ENCODE assay signal across 16 cellular contexts in the genomic region with DNA sequence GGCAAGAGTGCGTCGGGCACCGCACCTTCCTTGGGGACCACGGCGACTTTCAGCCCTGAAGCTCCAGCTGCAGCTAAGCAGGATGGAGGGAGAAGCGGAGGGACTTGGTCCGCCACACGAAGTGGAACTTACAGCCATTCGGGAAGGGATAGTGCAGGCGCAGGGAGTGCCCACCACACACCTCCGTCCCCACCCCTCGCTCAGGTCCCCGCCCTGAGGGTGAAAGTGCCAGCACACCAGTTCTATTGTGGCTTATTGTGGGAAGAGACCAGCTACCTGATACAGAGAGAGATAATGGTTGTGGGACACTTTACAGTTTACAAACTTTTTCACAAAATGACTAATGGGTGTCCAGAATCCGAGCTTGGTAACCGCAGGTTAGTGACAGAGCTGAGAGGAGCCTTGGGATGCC.
DNase-seq lines count a peak whose midpoint lies in the region; ATAC-seq and TF ChIP-seq lines count a peak whose summit lies in the region.
"Had no signal": no experiment of that assay in that cellular context is flagged by ENCODE, and none has a peak within 500 bp of the region (broad histone marks: within the 10 kb centered on the region; RNA-seq: fewer than 3 reads in every experiment).

No MANE protein-coding gene starts in this region.

- no peak overlapping the region for H3K4me3 ChIP-seq in GM12865 (ENCODE audit: low read depth, low read length)
- H3K4me3 ChIP-seq in OCI-LY3 (ENCODE audit: low read length): no peak overlapping the region

- peaks cover 46% of the 10 kb centered on the region for H3K4me1 ChIP-seq in OCI-LY3 (ENCODE audit: low read length)

- H3K4me3 Mint-ChIP-seq in activated T-cell treated with anti-CD3 and anti-CD28 coated beads, Interleukin-2, amount 50 U/mL, for 72 hours: peak overlapping the region; percentile 42 to 54
- H3K4me3 Mint-ChIP-seq: CD14-positive monocyte had no signal

- H3K4me2 ChIP-seq in OCI-LY3 (ENCODE audit: low read length): no peak overlapping the region

- peak overlapping the region; percentile 85; the same call in 1 of the 2 replicates for H3K27ac ChIP-seq in OCI-LY3 (ENCODE audit: low read length)

- H3K36me3 ChIP-seq in OCI-LY3 (replicated peaks; ENCODE audit: low read depth, low read length): no peaks in the 10 kb centered on the region

- H2AFZ ChIP-seq in OCI-LY3 (ENCODE audit: low read depth, low read length): no peak overlapping the region

- no peaks in the 10 kb centered on the region for H4K20me1 ChIP-seq in OCI-LY3 (ENCODE audit: insufficient read depth, low read length)

- H3K27me3 ChIP-seq in OCI-LY3 (ENCODE audit: low read depth, low read length): no peaks in the 10 kb centered on the region

- peaks cover 21% of the 10 kb centered on the region for H3K27me3 Mint-ChIP-seq in activated T-cell treated with anti-CD3 and anti-CD28 coated beads, Interleukin-2, amount 50 U/mL, for 72 hours (ENCODE audit: low read depth)

- peaks cover 64% of the 10 kb centered on the region for H3K4me1 Mint-ChIP-seq in activated T-cell treated with anti-CD3 and anti-CD28 coated beads, Interleukin-2, amount 50 U/mL, for 72 hours (ENCODE audit: low read depth)

- peak; percentile 73 for DNase-seq in activated effector memory CD4-positive, alpha-beta T cell treated with anti-CD3 and anti-CD28 coated beads, Interleukin-2, amount 50 U/mL, for 16 hours
- no peak for DNase-seq in activated effector memory CD4-positive, alpha-beta T cell treated with Interleukin-2 at 50 U/mL for 16 hours
- DNase-seq in GM12865 (ENCODE audit: low read depth) (peak; percentile 24), NCI-H1694 treated with DMSO at 0.1 percent for 48 hours (lab: John Stamatoyannopoulos, UW) (no peak), mucosa of gallbladder (ENCODE audit: low spot score) (no peak)
- DNase-seq in activated T-cell treated with anti-CD3 and anti-CD28 coated beads, Interleukin-2, amount 50 U/mL, for 72 hours: peak in 1 of 2 donors; percentile 58
- DNase-seq: ACHN, AML-193, DMS 273 treated with DMSO at 0.1 percent for 48 hours, GF-D8, NCI-H1105 treated with DMSO at 0.1 percent for 48 hours, NCI-H187, NCI-H345, NCI-H526 treated with DMSO at 0.1 percent for 48 hours had no signal

- no peak overlapping the region for H3K27ac Mint-ChIP-seq in activated T-cell treated with anti-CD3 and anti-CD28 coated beads, Interleukin-2, amount 50 U/mL, for 72 hours
- H3K27ac Mint-ChIP-seq: CD14-positive monocyte had no signal

- no peaks in the 10 kb centered on the region for H3K9me3 Mint-ChIP-seq in activated T-cell treated with anti-CD3 and anti-CD28 coated beads, Interleukin-2, amount 50 U/mL, for 72 hours

- H3K36me3 Mint-ChIP-seq in activated T-cell treated with anti-CD3 and anti-CD28 coated beads, Interleukin-2, amount 50 U/mL, for 72 hours (ENCODE audit: insufficient read depth in 2 of 2): peaks cover 0 to 3% of the 10 kb centered on the region in 2 donors
- H3K36me3 Mint-ChIP-seq: CD14-positive monocyte had no signal

- peaks cover 2% of the 10 kb centered on the region for H3K79me2 ChIP-seq in OCI-LY3 (ENCODE audit: low read length)

- ATAC-seq in activated T-cell treated with anti-CD3 and anti-CD28 coated beads, Interleukin-2, amount 50 U/mL, for 72 hours (replicated peaks in 1 of 2): peak; percentile 82 to 84

- H3K9me3 ChIP-seq in OCI-LY3 (ENCODE audit: insufficient read depth, low read length): no peaks in the 10 kb centered on the region

- TF ChIP-seq CTCF in GM12865 (IDR thresholded peaks at IDR 0.05; ENCODE audit: insufficient read depth, low read depth, low read length, missing control alignments) (no peak), OCI-LY3 (IDR thresholded peaks at IDR 0.05; ENCODE audit: low read depth, low read length) (no peak)

- H3K9ac ChIP-seq in OCI-LY3 (ENCODE audit: low read length): no peak overlapping the region

Comparison
In these comparisons a context has a peak if more than half of its experiments do, and no peak if none do; other contexts are left out.
1. DNase-seq: peak in activated effector memory CD4-positive, alpha-beta T cell treated with anti-CD3 and anti-CD28 coated beads, Interleukin-2, amount 50 U/mL, for 16 hours (single experiment) and GM12865 (single experiment); none in activated effector memory CD4-positive, alpha-beta T cell treated with Interleukin-2 at 50 U/mL for 16 hours (single experiment), NCI-H1694 treated with DMSO at 0.1 percent for 48 hours (single experiment) and mucosa of gallbladder (single experiment).